ENCODE assay signal across 13 cellular contexts in the genomic region with DNA sequence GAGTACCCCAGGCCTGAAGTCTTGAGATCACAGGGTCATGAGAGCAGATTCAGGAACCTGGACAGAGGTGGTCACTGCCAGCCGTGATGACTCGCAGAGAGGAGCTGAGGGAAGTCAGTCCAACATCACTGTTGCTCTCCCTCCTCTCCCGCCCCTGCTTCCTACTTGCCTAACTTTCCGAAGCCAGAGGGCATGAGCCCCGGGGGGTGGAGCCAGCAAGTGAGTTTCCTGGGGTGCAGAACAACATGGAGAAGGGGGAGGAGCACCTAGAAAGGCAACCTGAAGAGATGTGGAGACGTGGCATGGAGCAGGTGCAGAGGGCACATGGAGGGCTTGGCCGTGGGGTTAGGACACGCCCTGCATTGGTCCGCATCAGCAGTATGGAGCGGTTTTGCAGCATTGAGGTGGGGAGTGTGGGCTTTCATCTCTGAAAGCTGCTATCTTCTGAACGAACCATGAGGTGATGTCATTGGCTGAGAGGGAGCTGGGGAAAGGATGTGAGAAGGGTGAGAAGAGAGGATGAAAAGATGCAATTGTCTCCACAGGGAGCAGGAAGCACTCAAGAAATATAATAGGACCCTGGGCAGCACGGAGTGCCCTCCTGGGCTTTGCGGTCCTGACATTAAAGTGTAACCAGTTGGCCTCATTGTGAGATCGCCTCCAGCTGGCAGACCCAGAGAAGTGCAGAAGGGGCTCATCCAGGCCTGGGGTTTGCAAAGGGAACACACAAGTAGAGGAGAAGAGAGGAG. TPM values are rescaled to one million over a fixed set of nuclear protein-coding genes. Genes with fewer than 3 reads are reported as not detected.
DNase-seq lines count a peak whose midpoint lies in the region; ATAC-seq, FAIRE-seq and TF ChIP-seq lines count a peak whose summit lies in the region.
"Had no signal": no experiment of that assay in that cellular context is flagged by ENCODE, and none has a peak within 500 bp of the region (broad histone marks: within the 10 kb centered on the region; RNA-seq: fewer than 3 reads in every experiment).

No MANE protein-coding gene starts in this region.

- no peak for ATAC-seq in HG03175 (IDR thresholded peaks at IDR 0.05; ENCODE audit: unreplicated experiment)
- ATAC-seq: activated T-cell treated with anti-CD3 and anti-CD28 coated beads, Interleukin-2, amount 50 U/mL, for 72 hours had no signal

- H3K27me3 ChIP-seq in endodermal cell (ENCODE audit: control insufficient read depth, insufficient read depth, low read length, poor library complexity, severe bottlenecking) (no peaks in the 10 kb centered on the region), small intestine (ENCODE audit: control insufficient read depth in 2 of 2, insufficient read depth in 2 of 2, low read length in 2 of 2) (no peaks in the 10 kb centered on the region)
- H3K27me3 ChIP-seq: right atrium auricular region, upper lobe of left lung had no signal

- H3K27ac Mint-ChIP-seq in activated naive CD4-positive, alpha-beta T cell treated with anti-CD3 and anti-CD28 coated beads for 36 hours: no peak overlapping the region
- H3K27ac Mint-ChIP-seq in endodermal cell: no peak overlapping the region
- H3K27ac Mint-ChIP-seq: activated T-cell treated with anti-CD3 and anti-CD28 coated beads, Interleukin-2, amount 50 U/mL, for 72 hours had no signal

- no peak for FAIRE-seq in small intestine (lab: Jason Lieb, UNC)

- no peaks in the 10 kb centered on the region for H3K36me3 ChIP-seq in endodermal cell (ENCODE audit: control insufficient read depth, insufficient read depth, low read length)
- no peaks in the 10 kb centered on the region for H3K36me3 ChIP-seq in small intestine (ENCODE audit: control insufficient read depth in 2 of 2, insufficient read depth in 2 of 2, low read length in 2 of 2)

- peaks cover 3% of the 10 kb centered on the region for H3K9me3 ChIP-seq in endodermal cell (ENCODE audit: control insufficient read depth, low read length)
- no peaks in the 10 kb centered on the region for H3K9me3 ChIP-seq in small intestine (ENCODE audit: control insufficient read depth, low read depth)
- H3K9me3 ChIP-seq: right atrium auricular region, upper lobe of left lung had no signal

- no peaks in the 10 kb centered on the region for H3K4me1 ChIP-seq in endodermal cell (ENCODE audit: control insufficient read depth, insufficient read depth, low read length)
- H3K4me1 ChIP-seq in small intestine (ENCODE audit: control insufficient read depth in 2 of 2, insufficient read depth in 1 of 2, low read depth in 1 of 2, low read length in 1 of 2): no peaks in the 10 kb centered on the region
- H3K4me1 ChIP-seq: upper lobe of left lung had no signal

- DNase-seq in activated naive CD4-positive, alpha-beta T cell treated with anti-CD3 and anti-CD28 coated beads for 36 hours: peak; percentile 24
- no peak for DNase-seq in activated naive CD4-positive, alpha-beta T cell treated with Interleukin-2 at 50 U/mL for 16 hours
- DNase-seq in NCI-H2107 (lab: John Stamatoyannopoulos, UW) (peak; percentile 18), endodermal cell (peak; percentile 90), retinal pigment epithelial cell (ENCODE audit: low read depth) (no peak), small intestine (no peak), GM19240 (ENCODE audit: insufficient read length, low spot score) (no peak)
- DNase-seq: mesenchymal stem cell, T1000, upper lobe of left lung had no signal

- H3K4me3 Mint-ChIP-seq in activated naive CD4-positive, alpha-beta T cell treated with anti-CD3 and anti-CD28 coated beads for 36 hours: no peak overlapping the region
- no peak overlapping the region for H3K4me3 Mint-ChIP-seq in endodermal cell
- H3K4me3 Mint-ChIP-seq: activated T-cell treated with anti-CD3 and anti-CD28 coated beads, Interleukin-2, amount 50 U/mL, for 72 hours had no signal

- no peaks in the 10 kb centered on the region for H3K27me3 Mint-ChIP-seq in activated naive CD4-positive, alpha-beta T cell treated with anti-CD3 and anti-CD28 coated beads for 36 hours (ENCODE audit: low read depth)
- no peaks in the 10 kb centered on the region for H3K27me3 Mint-ChIP-seq in endodermal cell (ENCODE audit: insufficient read depth)

- H3K4me3 ChIP-seq in endodermal cell (ENCODE audit: low read length) (no peak overlapping the region), retinal pigment epithelial cell (ENCODE audit: low read length) (no peak overlapping the region), small intestine (ENCODE audit: low read depth in 1 of 2, low read length in 2 of 2) (no peak overlapping the region)
- H3K4me3 ChIP-seq: right atrium auricular region, upper lobe of left lung had no signal

- intact Hi-C loops in activated naive CD4-positive, alpha-beta T cell treated with anti-CD3 and anti-CD28 coated beads for 36 hours (cut with micrococcal nuclease): loop anchor here (5.0 kb wide), 1 partner anchor 55 kb away; no protein-coding TSS in a partner anchor

- no peak overlapping the region for H3K9ac ChIP-seq in endodermal cell (ENCODE audit: extremely low read depth, low read length, poor library complexity, severe bottlenecking)

- peaks cover 1% of the 10 kb centered on the region for H3K36me3 Mint-ChIP-seq in activated naive CD4-positive, alpha-beta T cell treated with anti-CD3 and anti-CD28 coated beads for 36 hours (ENCODE audit: low read depth)
- no peaks in the 10 kb centered on the region for H3K36me3 Mint-ChIP-seq in endodermal cell (ENCODE audit: low read depth)

- no peaks in the 10 kb centered on the region for H3K4me1 Mint-ChIP-seq in activated naive CD4-positive, alpha-beta T cell treated with anti-CD3 and anti-CD28 coated beads for 36 hours (ENCODE audit: low read depth)
- H3K4me1 Mint-ChIP-seq in endodermal cell: no peaks in the 10 kb centered on the region

- WGBS in endodermal cell (ENCODE audit: insufficient coverage in 1 of 2, insufficient read length in 1 of 2), 2 experiments: 59 to 69% methylated on average over 7 to 14 of the region's 14 CpGs
- 64 to 87% (median 81%) methylated on average over 14 of the region's 14 CpGs for WGBS in small intestine, 3 donors

- H3K27ac ChIP-seq in endodermal cell (ENCODE audit: low read depth, low read length) (no peak overlapping the region), small intestine (ENCODE audit: low read depth in 1 of 2, low read length in 1 of 2) (no peak overlapping the region)
- H3K27ac ChIP-seq: right atrium auricular region, upper lobe of left lung had no signal

- CTCF ChIA-PET in activated naive CD4-positive, alpha-beta T cell treated with anti-CD3 and anti-CD28 coated beads for 36 hours (lab: Charles Lee): interaction anchor here (0.6 to 1.2 kb wide), 4 partner anchors 16 to 57 kb away, joined by 3 to 6 read pairs (median 4); no protein-coding TSS in a partner anchor

- TF ChIP-seq CTCF in endodermal cell (conservative IDR thresholded peaks at IDR 0.05): peak; percentile 79
- TF ChIP-seq CTCF in retinal pigment epithelial cell (conservative IDR thresholded peaks at IDR 0.05; ENCODE audit: low read depth, low read length): peak; percentile 38

- no peaks in the 10 kb centered on the region for H3K9me3 Mint-ChIP-seq in activated naive CD4-positive, alpha-beta T cell treated with anti-CD3 and anti-CD28 coated beads for 36 hours
- peaks cover 2% of the 10 kb centered on the region for H3K9me3 Mint-ChIP-seq in endodermal cell
- H3K9me3 Mint-ChIP-seq: activated T-cell treated with anti-CD3 and anti-CD28 coated beads, Interleukin-2, amount 50 U/mL, for 72 hours had no signal

RNA-seq across cellular contexts. Expression of gene GDAP1L1, which starts 25.0 kb away (rescaled TPM):
- under 1 TPM; 0.27 to 0.50 TPM for total RNA-seq in activated naive CD4-positive, alpha-beta T cell treated with anti-CD3 and anti-CD28 coated beads for 36 hours
- total RNA-seq in endodermal cell: 1 to 10 TPM in 1 of 2 donors, not detected in 1; 1.9 TPM
- polyA plus RNA-seq in endodermal cell (2013, experiment 1 of 2): 14.1 TPM
- 13.1 TPM for polyA plus RNA-seq in endodermal cell (2013, experiment 2 of 2)
- polyA plus RNA-seq in small intestine: 1 to 10 TPM in 1 of 3 donors, under 1 TPM in 1, not detected in 1; 0.54 to 1.1 TPM
- total RNA-seq: upper lobe of left lung had no signal

RNA-seq across cellular contexts. Expression of gene FITM2, which starts 38.9 kb away (rescaled TPM):
- 1 to 10 TPM; 1.7 to 2.1 TPM for total RNA-seq in activated naive CD4-positive, alpha-beta T cell treated with anti-CD3 and anti-CD28 coated beads for 36 hours
- total RNA-seq in endodermal cell: 1 to 10 TPM; 2.4 to 2.9 TPM
- 3.9 TPM for polyA plus RNA-seq in endodermal cell (2013, experiment 1 of 2)
- polyA plus RNA-seq in endodermal cell (2013, experiment 2 of 2): 4.1 TPM
- 1 to 10 TPM; 2.0 to 6.3 (median 2.7) TPM for polyA plus RNA-seq in small intestine

Comparison
In these comparisons a context has a peak if more than half of its experiments do, and no peak if none do; other contexts are left out.
1. DNase-seq: peak in activated naive CD4-positive, alpha-beta T cell treated with anti-CD3 and anti-CD28 coated beads for 36 hours (single experiment), NCI-H2107 (single experiment) and endodermal cell (single experiment); none in activated naive CD4-positive, alpha-beta T cell treated with Interleukin-2 at 50 U/mL for 16 hours (single experiment), retinal pigment epithelial cell (single experiment), small intestine (single experiment) and GM19240 (single experiment).